Comparison of ENCODE assay signal across 28 cellular contexts in the genomic region with DNA sequence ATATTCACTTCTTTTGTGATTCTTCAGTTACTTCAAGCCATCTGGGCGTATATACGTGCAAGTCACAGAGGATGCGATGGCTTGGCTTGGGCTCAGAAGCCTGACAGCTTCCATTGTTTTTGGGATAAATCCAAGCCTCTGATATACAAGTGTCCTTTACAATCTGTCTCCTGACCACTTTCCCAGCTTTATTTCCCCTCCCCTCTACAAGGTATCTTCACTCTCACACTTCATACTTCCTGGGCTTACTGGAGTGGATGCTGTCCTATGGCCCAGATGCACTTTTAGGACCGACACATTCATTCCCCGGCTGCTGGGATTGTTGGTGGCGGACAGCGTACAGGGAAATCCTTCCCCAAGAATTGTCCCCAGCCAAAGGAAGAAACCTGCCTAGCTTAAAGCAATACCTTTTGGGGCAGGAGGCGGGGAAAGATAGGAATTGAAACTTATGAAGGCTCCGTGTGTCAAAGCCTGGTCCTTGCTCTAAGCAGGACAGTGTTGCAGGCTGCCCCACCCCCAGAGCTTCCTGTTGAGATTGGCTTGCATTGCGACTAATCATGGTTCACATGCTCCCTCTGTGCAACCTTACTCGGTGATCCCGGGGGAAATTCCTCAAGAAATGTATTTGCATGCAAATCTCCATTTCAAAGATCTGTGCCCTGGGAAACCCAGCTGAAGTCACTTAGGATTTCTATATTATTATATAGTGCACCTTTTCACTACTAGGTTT.
DNase-seq lines count a peak whose midpoint lies in the region; ATAC-seq and TF ChIP-seq lines count a peak whose summit lies in the region.
"Had no signal": no experiment of that assay in that cellular context is flagged by ENCODE, and none has a peak within 500 bp of the region (broad histone marks: within the 10 kb centered on the region; RNA-seq: fewer than 3 reads in every experiment).

No MANE protein-coding gene starts in this region.

- H3K4me3 ChIP-seq in SJSA1 (no peak overlapping the region), hepatocyte (no peak overlapping the region), mesenchymal stem cell (ENCODE audit: insufficient read depth in 1 of 2, low read depth in 1 of 2, low read length in 2 of 2) (no peak overlapping the region)
- H3K4me3 ChIP-seq: adrenal gland; BLaER1 treated with 17β-estradiol and CSF1 and Interleukin-3, amounts not matched to agents 10 nM and 100 nM; HAP-1; ovary; upper lobe of right lung had no signal

- H2BK120ac ChIP-seq in mesenchymal stem cell (ENCODE audit: low read depth, low read length): no peak overlapping the region

- no peak overlapping the region for H3K23ac ChIP-seq in mesenchymal stem cell (ENCODE audit: low read length in 2 of 2)

- H4K20me1 ChIP-seq in hepatocyte (ENCODE audit: insufficient read depth, poor library complexity, severe bottlenecking): no peaks in the 10 kb centered on the region
- H4K20me1 ChIP-seq: BLaER1 treated with 17β-estradiol and CSF1 and Interleukin-3, amounts not matched to agents 10 nM and 100 nM had no signal

- ATAC-seq in HG03095 (IDR thresholded peaks at IDR 0.05; ENCODE audit: unreplicated experiment): no peak
- ATAC-seq: left lobe of liver; naive thymus-derived CD4-positive, alpha-beta T cell; sciatic nerve; upper lobe of right lung had no signal

- no peaks in the 10 kb centered on the region for H3K79me1 ChIP-seq in mesenchymal stem cell (replicated peaks; ENCODE audit: low read length, poor library complexity, severe bottlenecking)

- H3K18ac ChIP-seq in mesenchymal stem cell (ENCODE audit: low read depth in 1 of 2, low read length in 2 of 2): no peak overlapping the region

- H3K14ac ChIP-seq in mesenchymal stem cell (ENCODE audit: low read length in 2 of 2): no peak overlapping the region

- no peak overlapping the region for H2BK12ac ChIP-seq in mesenchymal stem cell (ENCODE audit: low read length in 2 of 2)

- H4K91ac ChIP-seq in mesenchymal stem cell (ENCODE audit: low read length): no peak overlapping the region

- H3K4me1 ChIP-seq in SJSA1 (replicated peaks) (peaks cover 44% of the 10 kb centered on the region), hepatocyte (ENCODE audit: insufficient read depth) (peaks cover 11% of the 10 kb centered on the region), mesenchymal stem cell (ENCODE audit: control insufficient read depth, insufficient read depth, low read depth, low read length) (peaks cover 9% of the 10 kb centered on the region)
- H3K4me1 ChIP-seq: adrenal gland, HAP-1, upper lobe of right lung had no signal

- peak overlapping the region; percentile 12 for H3K4me2 ChIP-seq in hepatocyte
- no peak overlapping the region for H3K4me2 ChIP-seq in mesenchymal stem cell (ENCODE audit: low read length, poor library complexity, severe bottlenecking)

- no peak overlapping the region for H4K8ac ChIP-seq in mesenchymal stem cell (ENCODE audit: low read length)

- no peak overlapping the region for H3K4ac ChIP-seq in mesenchymal stem cell (ENCODE audit: low read depth in 1 of 2, low read length in 2 of 2)

- H3K9ac ChIP-seq in mesenchymal stem cell (ENCODE audit: low read length): no peak overlapping the region
- H3K9ac ChIP-seq: BLaER1 treated with 17β-estradiol and CSF1 and Interleukin-3, amounts not matched to agents 10 nM and 100 nM had no signal

- H3K9me2 ChIP-seq in hepatocyte (replicated peaks; ENCODE audit: insufficient read depth): no peaks in the 10 kb centered on the region

- H2AFZ ChIP-seq in hepatocyte: no peak overlapping the region
- no peak overlapping the region for H2AFZ ChIP-seq in mesenchymal stem cell (ENCODE audit: low read depth, low read length)

- WGBS in hepatocyte (ENCODE audit: low lambda C conversion rate, missing lambda C conversion rate): 51% methylated on average over 12 of the region's 12 CpGs
- 49% methylated on average over 10 of the region's 12 CpGs for WGBS in mesenchymal stem cell

- H2BK15ac ChIP-seq in mesenchymal stem cell (ENCODE audit: low read depth, poor library complexity, severe bottlenecking): no peak overlapping the region

- H3K27me3 ChIP-seq in SJSA1 (replicated peaks) (no peaks in the 10 kb centered on the region), hepatocyte (peaks cover 3% of the 10 kb centered on the region), mesenchymal stem cell (ENCODE audit: control insufficient read depth in 1 of 2, insufficient read depth in 1 of 2, low read length in 2 of 2) (no peaks in the 10 kb centered on the region)
- H3K27me3 ChIP-seq: adrenal gland; BLaER1 treated with 17β-estradiol and CSF1 and Interleukin-3, amounts not matched to agents 10 nM and 100 nM; ovary; upper lobe of right lung had no signal

- H3K27ac ChIP-seq in SJSA1: 0 out of 2 replicates have a peak overlapping the region, but pooled peaks have one; percentile 45
- H3K27ac ChIP-seq in hepatocyte: no peak overlapping the region
- no peak overlapping the region for H3K27ac ChIP-seq in mesenchymal stem cell (ENCODE audit: low read length, poor library complexity, severe bottlenecking)
- H3K27ac ChIP-seq: adrenal gland; BLaER1 treated with 17β-estradiol and CSF1 and Interleukin-3, amounts not matched to agents 10 nM and 100 nM; ovary; upper lobe of right lung had no signal

- DNase-seq in EH (ENCODE audit: low read depth) (peak; percentile 9), SJSA1 (ENCODE audit: low read depth in 1 of 2, low spot score in 2 of 2) (no peak), hepatocyte (ENCODE audit: low spot score) (peak; percentile 21), mesenchymal stem cell (no peak), NCI-H1930 (lab: John Stamatoyannopoulos, UW) (no peak), ureter (ENCODE audit: low spot score) (no peak)
- no peak for DNase-seq in activated effector memory CD4-positive, alpha-beta T cell treated with anti-CD3 and anti-CD28 coated beads, Interleukin-2, amount 50 U/mL, for 16 hours
- DNase-seq: activated CD4-positive, alpha-beta memory T cell treated with anti-CD3 and anti-CD28 coated beads for 36 hours; activated T-cell treated with anti-CD3 and anti-CD28 coated beads for 4 hours; adrenal gland; cortex of kidney; EL; Karpas-422; MV-4-11; naive thymus-derived CD4-positive, alpha-beta T cell; NCI-H187; NCI-H2227 treated with DMSO at 0.1 percent for 48 hours; NCI-H82; ovary; stimulated activated CD4-positive, alpha-beta T cell treated with anti-CD3 and anti-CD28 coated beads, Interleukin-15, amount 100 ng/mL, for 24 hours; stimulated activated CD8-positive, alpha-beta memory T cell treated with anti-CD3 and anti-CD28 coated beads, Interleukin-4, amount 100 ng/mL, for 48 hours; T1000; upper lobe of right lung had no signal

- no peaks in the 10 kb centered on the region for H3K36me3 ChIP-seq in SJSA1
- H3K36me3 ChIP-seq in hepatocyte (replicated peaks; ENCODE audit: insufficient read depth, low read depth): no peaks in the 10 kb centered on the region
- H3K36me3 ChIP-seq in mesenchymal stem cell (ENCODE audit: control insufficient read depth in 1 of 2, insufficient read depth in 2 of 2, low read depth in 1 of 2, low read length in 2 of 2): no peaks in the 10 kb centered on the region
- H3K36me3 ChIP-seq: adrenal gland; BLaER1 treated with 17β-estradiol and CSF1 and Interleukin-3, amounts not matched to agents 10 nM and 100 nM; HAP-1; ovary; upper lobe of right lung had no signal

- H2AK5ac ChIP-seq in mesenchymal stem cell (ENCODE audit: low read length, severe bottlenecking): peak overlapping the region; percentile 35

- no peak for TF ChIP-seq CTCF in hepatocyte (IDR thresholded peaks at IDR 0.05; ENCODE audit: poor library complexity)

- H3K79me2 ChIP-seq in hepatocyte: no peaks in the 10 kb centered on the region

- H3K9me3 ChIP-seq in SJSA1 (replicated peaks) (no peaks in the 10 kb centered on the region), hepatocyte (ENCODE audit: low read depth) (no peaks in the 10 kb centered on the region), mesenchymal stem cell (ENCODE audit: control insufficient read depth, low read length) (no peaks in the 10 kb centered on the region)
- H3K9me3 ChIP-seq: adrenal gland, HAP-1, ovary, upper lobe of right lung had no signal

- no peak overlapping the region for H2BK5ac ChIP-seq in mesenchymal stem cell (ENCODE audit: low read depth, low read length, poor library complexity, severe bottlenecking)

Comparison
In these comparisons a context has a peak if more than half of its experiments do, and no peak if none do; other contexts are left out.
1. DNase-seq: peak in EH (single experiment) and hepatocyte (single experiment); none in SJSA1 (0 of 2), mesenchymal stem cell (single experiment), NCI-H1930 (0 of 2), ureter (single experiment) and activated effector memory CD4-positive, alpha-beta T cell treated with anti-CD3 and anti-CD28 coated beads, Interleukin-2, amount 50 U/mL, for 16 hours (single experiment).